In the genomic region with DNA sequence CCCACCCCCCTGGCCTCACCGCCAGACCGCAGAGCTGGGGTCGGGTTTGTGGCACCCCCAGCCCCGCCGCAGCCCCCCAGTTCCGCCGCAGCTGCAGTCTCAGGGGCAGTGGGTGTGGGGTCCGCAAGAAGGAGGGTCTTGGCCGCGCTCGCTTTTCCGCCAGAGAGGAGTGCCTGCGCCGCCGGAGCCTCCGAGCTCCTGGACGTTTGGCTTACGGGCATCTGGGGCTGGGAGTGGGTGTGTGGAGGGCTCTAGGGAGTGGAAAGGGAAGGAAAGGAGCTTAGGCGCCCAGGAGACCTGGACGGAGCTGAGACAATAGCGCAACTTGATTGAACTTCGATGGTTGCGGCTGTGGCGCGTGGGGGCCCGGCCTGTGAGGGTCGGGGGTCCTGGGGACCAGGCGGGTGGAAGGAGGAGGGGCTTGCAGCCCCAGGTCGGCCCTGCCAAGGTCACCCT, we compare ENCODE assay signal across 8 cellular contexts.
DNase-seq lines count a peak whose midpoint lies in the region; ATAC-seq and TF ChIP-seq lines count a peak whose summit lies in the region.

No MANE protein-coding gene starts in this region.

- peak overlapping the region; percentile 94 for H3K4me3 ChIP-seq in colonic mucosa
- H3K4me3 ChIP-seq in mononuclear cell (ENCODE audit: low read length): peak overlapping the region; percentile 46

- peak; percentile 11 for DNase-seq in stimulated activated CD4-positive, alpha-beta T cell treated with anti-CD3 and anti-CD28 coated beads, Interleukin-15, amount 100 ng/mL, for 24 hours
- no peak for DNase-seq in stimulated activated CD4-positive, alpha-beta T cell treated with anti-CD3 and anti-CD28 coated beads, Interleukin-4, amount 100 ng/mL, for 1 hour
- peak; percentile 39 for DNase-seq in colonic mucosa
- no peak for DNase-seq in AG08395 (ENCODE audit: low spot score)
- no peak for DNase-seq in DMS153 (lab: John Stamatoyannopoulos, UW)
- no peak for DNase-seq in HK-2 (ENCODE audit: unreplicated experiment)

- no peak for TF ChIP-seq CTCF in colonic mucosa (IDR thresholded peaks at IDR 0.05)

- intact Hi-C loops in colonic mucosa (cut with DNase I): no loop called here

- H3K9ac ChIP-seq in colonic mucosa (ENCODE audit: low read depth in 2 of 2, low read length in 2 of 2): peak overlapping the region; percentile 75 to 77

- no peaks in the 10 kb centered on the region for H3K36me3 ChIP-seq in colonic mucosa

- no peaks in the 10 kb centered on the region for H3K9me3 ChIP-seq in colonic mucosa
- H3K9me3 ChIP-seq in mononuclear cell (ENCODE audit: low read depth, low read length): no peaks in the 10 kb centered on the region

- H3K27me3 ChIP-seq in colonic mucosa (no peaks in the 10 kb centered on the region), mononuclear cell (ENCODE audit: insufficient read depth, low read length) (no peaks in the 10 kb centered on the region)

- no peak for ATAC-seq in GM21367 (IDR thresholded peaks at IDR 0.05; ENCODE audit: unreplicated experiment)

- H3K4me1 ChIP-seq in colonic mucosa (no peaks in the 10 kb centered on the region), mononuclear cell (ENCODE audit: insufficient read depth, low read length) (peaks cover 21% of the 10 kb centered on the region)

- peak overlapping the region; percentile 18 for H3K27ac ChIP-seq in colonic mucosa

Comparison
In these comparisons a context has a peak if more than half of its experiments do, and no peak if none do; other contexts are left out.
1. DNase-seq: peak in stimulated activated CD4-positive, alpha-beta T cell treated with anti-CD3 and anti-CD28 coated beads, Interleukin-15, amount 100 ng/mL, for 24 hours (single experiment) and colonic mucosa (single experiment); none in stimulated activated CD4-positive, alpha-beta T cell treated with anti-CD3 and anti-CD28 coated beads, Interleukin-4, amount 100 ng/mL, for 1 hour (single experiment), AG08395 (single experiment), DMS153 (single experiment) and HK-2 (single experiment).